ENCODE assay signal across 1 cellular context in genomic region chr19:2269244-2270156, GRCh38.
TF ChIP-seq lines count a peak whose summit lies in the region.

No MANE protein-coding gene starts in this region.

TF ChIP-seq in HepG2, 621 proteins besides CTCF, POLR2A, EP300 and RAD21 (continued from another document and continues in another):
- TF ChIP-seq BCL3 (CRISPR knock-in tag; IDR thresholded peaks at IDR 0.05): peak; percentile 43; the same call in 1 of the 2 replicates
- TF ChIP-seq NR2F6 (IDR thresholded peaks at IDR 0.05): no peak
- 0 out of 2 replicates have a peak, but pooled peaks have one; percentile 10 for TF ChIP-seq NR2F6 (CRISPR knock-in tag; IDR thresholded peaks at IDR 0.05)
- TF ChIP-seq HNRNPUL1 (IDR thresholded peaks at IDR 0.05; ENCODE audit: low read depth, low read length): peak; percentile 44; the same call in 1 of the 2 replicates
- peak; percentile 29; the same call in 1 of the 2 replicates for TF ChIP-seq ETV5 (CRISPR knock-in tag; IDR thresholded peaks at IDR 0.05; ENCODE audit: borderline replicate concordance)
- no peak for TF ChIP-seq ZNF207 (IDR thresholded peaks at IDR 0.05; ENCODE audit: borderline replicate concordance)
- TF ChIP-seq, protein P1, sequence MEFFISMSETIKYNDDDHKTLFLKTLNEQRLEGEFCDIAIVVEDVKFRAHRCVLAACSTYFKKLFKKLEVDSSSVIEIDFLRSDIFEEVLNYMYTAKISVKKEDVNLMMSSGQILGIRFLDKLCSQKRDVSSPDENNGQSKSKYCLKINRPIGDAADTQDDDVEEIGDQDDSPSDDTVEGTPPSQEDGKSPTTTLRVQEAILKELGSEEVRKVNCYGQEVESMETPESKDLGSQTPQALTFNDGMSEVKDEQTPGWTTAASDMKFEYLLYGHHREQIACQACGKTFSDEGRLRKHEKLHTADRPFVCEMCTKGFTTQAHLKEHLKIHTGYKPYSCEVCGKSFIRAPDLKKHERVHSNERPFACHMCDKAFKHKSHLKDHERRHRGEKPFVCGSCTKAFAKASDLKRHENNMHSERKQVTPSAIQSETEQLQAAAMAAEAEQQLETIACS (CRISPR knock-in tag; IDR thresholded peaks at IDR 0.05): peak; percentile 99
- TF ChIP-seq ZNF749 (CRISPR knock-in tag; IDR thresholded peaks at IDR 0.05; ENCODE audit: borderline replicate concordance): peak; percentile 51; the same call in 1 of the 2 replicates
- no peak for TF ChIP-seq ZNF337 (CRISPR knock-in tag; IDR thresholded peaks at IDR 0.05; ENCODE audit: borderline replicate concordance, low read depth)
- no peak for TF ChIP-seq KAT2B (IDR thresholded peaks at IDR 0.05; ENCODE audit: borderline replicate concordance, low read depth, low read length)
- no peak for TF ChIP-seq GTF3A (CRISPR knock-in tag; conservative IDR thresholded peaks at IDR 0.05)
- TF ChIP-seq MIER2 (CRISPR knock-in tag; IDR thresholded peaks at IDR 0.05): no peak
- peak; percentile 91 for TF ChIP-seq ERF (CRISPR knock-in tag; IDR thresholded peaks at IDR 0.05)
- TF ChIP-seq ZFP1 (CRISPR knock-in tag; IDR thresholded peaks at IDR 0.05): peak; percentile 61; the same call in 1 of the 2 replicates
- TF ChIP-seq RFX5 (IDR thresholded peaks at IDR 0.05; ENCODE audit: low read depth, low read length): no peak
- TF ChIP-seq ZNF563 (CRISPR knock-in tag; IDR thresholded peaks at IDR 0.05): peak; percentile 86
- TF ChIP-seq, protein P2, sequence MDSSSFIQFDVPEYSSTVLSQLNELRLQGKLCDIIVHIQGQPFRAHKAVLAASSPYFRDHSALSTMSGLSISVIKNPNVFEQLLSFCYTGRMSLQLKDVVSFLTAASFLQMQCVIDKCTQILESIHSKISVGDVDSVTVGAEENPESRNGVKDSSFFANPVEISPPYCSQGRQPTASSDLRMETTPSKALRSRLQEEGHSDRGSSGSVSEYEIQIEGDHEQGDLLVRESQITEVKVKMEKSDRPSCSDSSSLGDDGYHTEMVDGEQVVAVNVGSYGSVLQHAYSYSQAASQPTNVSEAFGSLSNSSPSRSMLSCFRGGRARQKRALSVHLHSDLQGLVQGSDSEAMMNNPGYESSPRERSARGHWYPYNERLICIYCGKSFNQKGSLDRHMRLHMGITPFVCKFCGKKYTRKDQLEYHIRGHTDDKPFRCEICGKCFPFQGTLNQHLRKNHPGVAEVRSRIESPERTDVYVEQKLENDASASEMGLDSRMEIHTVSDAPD (CRISPR knock-in tag; IDR thresholded peaks at IDR 0.05): peak; percentile 58; the same call in 1 of the 2 replicates
- TF ChIP-seq ZNF619 (CRISPR knock-in tag; IDR thresholded peaks at IDR 0.05): peak; percentile 24; the same call in 1 of the 2 replicates
- peak; percentile 33; the same call in 1 of the 2 replicates for TF ChIP-seq FOXA3 (CRISPR knock-in tag; IDR thresholded peaks at IDR 0.05)
- TF ChIP-seq HNF1B (CRISPR knock-in tag; IDR thresholded peaks at IDR 0.05): peak; percentile 46; the same call in 1 of the 2 replicates
- no peak for TF ChIP-seq THYN1 (CRISPR knock-in tag; IDR thresholded peaks at IDR 0.05; ENCODE audit: borderline replicate concordance, low read depth)
- peak; percentile 32; the same call in 1 of the 2 replicates for TF ChIP-seq ELF1 (CRISPR knock-in tag; IDR thresholded peaks at IDR 0.05)
- peak; percentile 68 for TF ChIP-seq ATF3 (CRISPR knock-in tag; IDR thresholded peaks at IDR 0.05)
- no peak for TF ChIP-seq TMF1 (CRISPR knock-in tag; IDR thresholded peaks at IDR 0.05; ENCODE audit: low read depth)
- TF ChIP-seq TGIF2 (CRISPR knock-in tag; IDR thresholded peaks at IDR 0.05): no peak
- TF ChIP-seq IKZF5 (CRISPR knock-in tag; IDR thresholded peaks at IDR 0.05): peak; percentile 80; the same call in 1 of the 2 replicates
- peak; percentile 92 for TF ChIP-seq IKZF4 (CRISPR knock-in tag; IDR thresholded peaks at IDR 0.05; ENCODE audit: borderline replicate concordance, low read depth, not compliant biosample characterization)
- TF ChIP-seq HINFP (CRISPR knock-in tag; IDR thresholded peaks at IDR 0.05; ENCODE audit: low read depth): peak; percentile 57; the same call in 1 of the 2 replicates
- TF ChIP-seq ZBTB49 (CRISPR knock-in tag; IDR thresholded peaks at IDR 0.05; ENCODE audit: borderline replicate concordance): 0 out of 2 replicates have a peak, but pooled peaks have one; percentile 40
- TF ChIP-seq KDM2A (CRISPR knock-in tag; IDR thresholded peaks at IDR 0.05; ENCODE audit: borderline replicate concordance, low read depth): peak; percentile 76
- TF ChIP-seq ZNF331 (CRISPR knock-in tag; IDR thresholded peaks at IDR 0.05): peak; percentile 56; the same call in 1 of the 2 replicates
- peak; percentile 84 for TF ChIP-seq POLR2AphosphoS2 (IDR thresholded peaks at IDR 0.05; ENCODE audit: low read depth, low read length)
- TF ChIP-seq, protein P3, sequence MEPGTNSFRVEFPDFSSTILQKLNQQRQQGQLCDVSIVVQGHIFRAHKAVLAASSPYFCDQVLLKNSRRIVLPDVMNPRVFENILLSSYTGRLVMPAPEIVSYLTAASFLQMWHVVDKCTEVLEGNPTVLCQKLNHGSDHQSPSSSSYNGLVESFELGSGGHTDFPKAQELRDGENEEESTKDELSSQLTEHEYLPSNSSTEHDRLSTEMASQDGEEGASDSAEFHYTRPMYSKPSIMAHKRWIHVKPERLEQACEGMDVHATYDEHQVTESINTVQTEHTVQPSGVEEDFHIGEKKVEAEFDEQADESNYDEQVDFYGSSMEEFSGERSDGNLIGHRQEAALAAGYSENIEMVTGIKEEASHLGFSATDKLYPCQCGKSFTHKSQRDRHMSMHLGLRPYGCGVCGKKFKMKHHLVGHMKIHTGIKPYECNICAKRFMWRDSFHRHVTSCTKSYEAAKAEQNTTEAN (CRISPR knock-in tag; conservative IDR thresholded peaks at IDR 0.05): 0 out of 2 replicates have a peak, but pooled peaks have one; percentile 72
- TF ChIP-seq ZNF317 (CRISPR knock-in tag; IDR thresholded peaks at IDR 0.05): peak; percentile 70; the same call in 1 of the 2 replicates
- TF ChIP-seq TBX2 (CRISPR knock-in tag; IDR thresholded peaks at IDR 0.05; ENCODE audit: borderline replicate concordance): peak; percentile 72; the same call in 1 of the 2 replicates
- TF ChIP-seq, protein P4, sequence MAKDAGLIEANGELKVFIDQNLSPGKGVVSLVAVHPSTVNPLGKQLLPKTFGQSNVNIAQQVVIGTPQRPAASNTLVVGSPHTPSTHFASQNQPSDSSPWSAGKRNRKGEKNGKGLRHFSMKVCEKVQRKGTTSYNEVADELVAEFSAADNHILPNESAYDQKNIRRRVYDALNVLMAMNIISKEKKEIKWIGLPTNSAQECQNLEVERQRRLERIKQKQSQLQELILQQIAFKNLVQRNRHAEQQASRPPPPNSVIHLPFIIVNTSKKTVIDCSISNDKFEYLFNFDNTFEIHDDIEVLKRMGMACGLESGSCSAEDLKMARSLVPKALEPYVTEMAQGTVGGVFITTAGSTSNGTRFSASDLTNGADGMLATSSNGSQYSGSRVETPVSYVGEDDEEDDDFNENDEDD (CRISPR knock-in tag; IDR thresholded peaks at IDR 0.05; ENCODE audit: borderline replicate concordance): no peak
- no peak for TF ChIP-seq NCOA1 (CRISPR knock-in tag; IDR thresholded peaks at IDR 0.05)
- 0 out of 2 replicates have a peak, but pooled peaks have one; percentile 26 for TF ChIP-seq ZBTB10 (CRISPR knock-in tag; IDR thresholded peaks at IDR 0.05; ENCODE audit: borderline replicate concordance)
- peak; percentile 79 for TF ChIP-seq ISL2 (CRISPR knock-in tag; IDR thresholded peaks at IDR 0.05)
